ENCODE assay signal across 16 cellular contexts in the genomic region with DNA sequence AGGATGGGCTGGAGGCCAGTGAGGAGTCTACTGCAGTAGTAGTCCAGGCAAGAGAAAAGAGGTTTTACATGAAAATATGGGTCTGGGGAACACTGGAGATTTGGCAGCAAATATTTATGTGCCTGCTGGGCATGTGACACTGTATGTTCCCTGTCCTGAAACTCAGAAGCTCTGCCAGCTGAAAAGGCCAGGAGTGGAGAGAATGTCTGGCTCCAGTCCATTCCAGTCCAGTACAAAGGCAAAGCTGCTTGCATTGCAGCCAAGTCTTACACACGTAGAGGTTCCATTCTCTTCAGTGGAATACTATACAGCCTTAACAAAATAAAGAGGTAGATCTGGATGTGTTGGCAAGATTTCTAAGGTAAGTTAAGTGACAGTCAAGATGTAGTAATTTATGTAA.
"Had no signal": no experiment of that assay in that cellular context is flagged by ENCODE, and none has a peak within 500 bp of the region (broad histone marks: within the 10 kb centered on the region; RNA-seq: fewer than 3 reads in every experiment).

No MANE protein-coding gene starts in this region.

- H3K4me1 Mint-ChIP-seq: activated naive CD4-positive, alpha-beta T cell treated with anti-CD3 and anti-CD28 coated beads, Interleukin-2, amount 10 ng/mL, durations not matched to agents 7 days and 5 days; stimulated activated memory B cell treated with anti-CD40 and anti-IgM and Interleukin-4, amounts not matched to agents 10 μg/mL and 1 μg/mL and 100 μg/mL, for 72 hours had no signal

- H3K27me3 ChIP-seq: gastroesophageal sphincter had no signal

- H3K9me3 ChIP-seq: gastroesophageal sphincter, SK-N-SH had no signal

- H3K27ac Mint-ChIP-seq: activated naive CD4-positive, alpha-beta T cell treated with anti-CD3 and anti-CD28 coated beads, Interleukin-2, amount 10 ng/mL, durations not matched to agents 7 days and 5 days; activated T-helper 2 cell treated with anti-CD3 and anti-CD28 coated beads, Interferon-gamma antibody, Interleukin-2, Interleukin-4, amounts not matched to agents 10 μg/mL and 5 μg/mL and 100 μg/mL, durations not matched to agents 14 hours and 24 hours and 36 hours; stimulated activated memory B cell treated with anti-CD40 and anti-IgM and Interleukin-4, amounts not matched to agents 10 μg/mL and 1 μg/mL and 100 μg/mL, for 72 hours; T-cell had no signal

- H3K9me3 Mint-ChIP-seq: activated naive CD4-positive, alpha-beta T cell treated with anti-CD3 and anti-CD28 coated beads, Interleukin-2, amount 10 ng/mL, durations not matched to agents 7 days and 5 days; activated T-helper 2 cell treated with anti-CD3 and anti-CD28 coated beads, Interferon-gamma antibody, Interleukin-2, Interleukin-4, amounts not matched to agents 10 μg/mL and 5 μg/mL and 100 μg/mL, durations not matched to agents 14 hours and 24 hours and 36 hours; brain; effector memory CD8-positive, alpha-beta T cell; nephron progenitor cell; stimulated activated memory B cell treated with anti-CD40 and anti-IgM and Interleukin-4, amounts not matched to agents 10 μg/mL and 1 μg/mL and 100 μg/mL, for 72 hours; T-cell had no signal

- H3K27me3 Mint-ChIP-seq: activated naive CD4-positive, alpha-beta T cell treated with anti-CD3 and anti-CD28 coated beads, Interleukin-2, amount 10 ng/mL, durations not matched to agents 7 days and 5 days; brain; effector memory CD8-positive, alpha-beta T cell; stimulated activated memory B cell treated with anti-CD40 and anti-IgM and Interleukin-4, amounts not matched to agents 10 μg/mL and 1 μg/mL and 100 μg/mL, for 72 hours; T-cell had no signal

- DNase-seq: activated CD4-positive, alpha-beta T cell treated with anti-CD3 and anti-CD28 coated beads for 1 hour; activated CD4-positive, alpha-beta T cell treated with anti-CD3 and anti-CD28 coated beads, Interleukin-2, amount 50 U/mL, for 4 hours; activated naive CD4-positive, alpha-beta T cell treated with anti-CD3 and anti-CD28 coated beads, Interleukin-2, amount 10 ng/mL, durations not matched to agents 7 days and 5 days; amygdala; effector memory CD8-positive, alpha-beta T cell; nephron progenitor cell; occipital lobe; SK-N-SH; substantia nigra; T-cell; T1000; trophoblast cell had no signal

- H3K4me3 Mint-ChIP-seq: activated naive CD4-positive, alpha-beta T cell treated with anti-CD3 and anti-CD28 coated beads, Interleukin-2, amount 10 ng/mL, durations not matched to agents 7 days and 5 days; effector memory CD8-positive, alpha-beta T cell; nephron progenitor cell; stimulated activated memory B cell treated with anti-CD40 and anti-IgM and Interleukin-4, amounts not matched to agents 10 μg/mL and 1 μg/mL and 100 μg/mL, for 72 hours; T-cell had no signal

- ATAC-seq: effector memory CD8-positive, alpha-beta T cell; gastroesophageal sphincter; stimulated activated memory B cell treated with anti-CD40 and anti-IgM and Interleukin-4, amounts not matched to agents 10 μg/mL and 1 μg/mL and 100 μg/mL, for 72 hours; T-cell had no signal

- H3K4me3 ChIP-seq: gastroesophageal sphincter had no signal

- H3K27ac ChIP-seq: gastroesophageal sphincter had no signal
